ENCODE assay signal across 9 cellular contexts in genomic region chr19:45717131-45717982, GRCh38. TPM values are rescaled to one million over a fixed set of nuclear protein-coding genes. Genes with fewer than 3 reads are reported as not detected.
DNase-seq lines count a peak whose midpoint lies in the region; ATAC-seq and TF ChIP-seq lines count a peak whose summit lies in the region.
"Had no signal": no experiment of that assay in that cellular context is flagged by ENCODE, and none has a peak within 500 bp of the region (broad histone marks: within the 10 kb centered on the region; RNA-seq: fewer than 3 reads in every experiment).

No MANE protein-coding gene starts in this region.

- peaks cover 2% of the 10 kb centered on the region for H3K27me3 Mint-ChIP-seq in activated CD4-positive, alpha-beta T cell treated with anti-CD3 and anti-CD28 coated beads, Interleukin-2, amount 10 ng/mL, durations not matched to agents 24 days and 14 days

- H3K27me3 ChIP-seq in BJ (ENCODE audit: control insufficient read depth, insufficient read depth, low read length) (no peaks in the 10 kb centered on the region), colonic mucosa (no peaks in the 10 kb centered on the region)

- POLR2A ChIA-PET in BJ (lab: Charles Lee), result interaction anchor here (0.6 to 1.0 kb wide), 5 partner anchors 52 to 1411 kb away, joined by 3 to 10 read pairs (median 5); partner anchors contain the start of gene SIX5

- CTCF ChIA-PET in BJ (lab: Yijun Ruan, JAX), result interaction anchor here (0.6 to 2.7 kb wide), 10 partner anchors 11 to 290 kb away, joined by 3 to 25 read pairs (median 6); partner anchors contain the start of gene QPCTL

- ATAC-seq in GM19324 (IDR thresholded peaks at IDR 0.05; ENCODE audit: low FRiP score, unreplicated experiment) (peak; percentile 94), HG03460 (IDR thresholded peaks at IDR 0.05; ENCODE audit: unreplicated experiment) (peak; percentile 91)

- TF ChIP-seq CTCF in BJ (IDR thresholded peaks at IDR 0.05; ENCODE audit: insufficient read depth, low read depth, low read length) (peak; percentile 49), colonic mucosa (IDR thresholded peaks at IDR 0.05) (no peak)

- H3K36me3 ChIP-seq in BJ (ENCODE audit: control insufficient read depth, insufficient read depth, low read length) (peaks cover 3% of the 10 kb centered on the region), colonic mucosa (no peaks in the 10 kb centered on the region)

- H3K4me3 Mint-ChIP-seq in activated CD4-positive, alpha-beta T cell treated with anti-CD3 and anti-CD28 coated beads, Interleukin-2, amount 10 ng/mL, durations not matched to agents 24 days and 14 days, result peak overlapping the region; percentile 88

- peak overlapping the region; percentile 97 for H3K27ac Mint-ChIP-seq in activated CD4-positive, alpha-beta T cell treated with anti-CD3 and anti-CD28 coated beads, Interleukin-2, amount 10 ng/mL, durations not matched to agents 24 days and 14 days

- no peaks in the 10 kb centered on the region for H3K9me3 ChIP-seq in colonic mucosa

- intact Hi-C loops in activated CD4-positive, alpha-beta T cell treated with anti-CD3 and anti-CD28 coated beads, Interleukin-2, amount 10 ng/mL, durations not matched to agents 24 days and 14 days (cut with micrococcal nuclease), result loop anchor here (1.0 kb wide), 5 partner anchors 13 to 169 kb away; partner anchors contain the start of genes FBXO46, IRF2BP1, OPA3 and QPCTL
- intact Hi-C loops in colonic mucosa (cut with DNase I), result loop anchor here (5.0 kb wide), 1 partner anchor 50 kb away; the partner anchor contains the start of gene SIX5

- H3K4me3 ChIP-seq in BJ (ENCODE audit: low read depth, low read length) (peak overlapping the region; percentile 48), colonic mucosa (peak overlapping the region; percentile 46)

- H3K9me3 Mint-ChIP-seq in activated CD4-positive, alpha-beta T cell treated with anti-CD3 and anti-CD28 coated beads, Interleukin-2, amount 10 ng/mL, durations not matched to agents 24 days and 14 days, result no peaks in the 10 kb centered on the region

- peak overlapping the region; percentile 77 to 98 for H3K9ac ChIP-seq in colonic mucosa (ENCODE audit: low read depth in 2 of 2, low read length in 2 of 2)

- peaks cover 33% of the 10 kb centered on the region for H3K4me1 Mint-ChIP-seq in activated CD4-positive, alpha-beta T cell treated with anti-CD3 and anti-CD28 coated beads, Interleukin-2, amount 10 ng/mL, durations not matched to agents 24 days and 14 days

- no peaks in the 10 kb centered on the region for H3K4me1 ChIP-seq in colonic mucosa

- H3K36me3 Mint-ChIP-seq in activated CD4-positive, alpha-beta T cell treated with anti-CD3 and anti-CD28 coated beads, Interleukin-2, amount 10 ng/mL, durations not matched to agents 24 days and 14 days (ENCODE audit: low read depth), result peaks cover 41% of the 10 kb centered on the region

- DNase-seq in BJ (ENCODE audit: low read depth) (peak; percentile 94), NCI-H526 (lab: John Stamatoyannopoulos, UW) (peak; percentile 98 to 99), colonic mucosa (peak; percentile 99), kidney tubule cell (ENCODE audit: low spot score) (peak; percentile 99)
- DNase-seq in activated CD4-positive, alpha-beta T cell treated with anti-CD3 and anti-CD28 coated beads, Interleukin-2, amount 10 ng/mL, durations not matched to agents 24 days and 14 days, result peak; percentile 99
- DNase-seq in stimulated activated CD4-positive, alpha-beta T cell treated with anti-CD3 and anti-CD28 coated beads, Interleukin-1b, Interleukin-23, amount 100 ng/mL, for 1 hour (ENCODE audit: low read depth in 2 of 2), result peak; percentile 83 to 95

- H3K27ac ChIP-seq in colonic mucosa, result peak overlapping the region; percentile 71

RNA-seq across cellular contexts. Expression of gene FBXO46, which starts 13.3 kb away (rescaled TPM):
- polyA plus RNA-seq in BJ (2011; rRNA removed), result 2.0 and 2.3 TPM in 2 replicates
- 1.0 and 2.4 TPM in 2 replicates for polyA minus RNA-seq in BJ (2011; rRNA and poly(A)+ RNA removed)
- 34.2 and 34.7 TPM in 2 replicates for total RNA-seq in activated CD4-positive, alpha-beta T cell treated with anti-CD3 and anti-CD28 coated beads, Interleukin-2, amount 10 ng/mL, durations not matched to agents 24 days and 14 days
- 10 to 100 TPM; 28.3 to 28.8 TPM for total RNA-seq in colonic mucosa

RNA-seq across cellular contexts. Expression of gene MEIOSIN, which starts 15.9 kb away (rescaled TPM):
- polyA plus RNA-seq in BJ (2011; rRNA removed), result not detected in 2 replicates
- not detected in 2 replicates for polyA minus RNA-seq in BJ (2011; rRNA and poly(A)+ RNA removed)
- not detected in 2 replicates for total RNA-seq in activated CD4-positive, alpha-beta T cell treated with anti-CD3 and anti-CD28 coated beads, Interleukin-2, amount 10 ng/mL, durations not matched to agents 24 days and 14 days
- total RNA-seq in colonic mucosa, result not detected
- total RNA-seq: subcutaneous adipose tissue had no signal

RNA-seq across cellular contexts. Expression of gene QPCTL, which starts 24.9 kb away (rescaled TPM):
- 12.6 and 16.8 TPM in 2 replicates for polyA plus RNA-seq in BJ (2011; rRNA removed)
- 12.7 and 16.2 TPM in 2 replicates for polyA minus RNA-seq in BJ (2011; rRNA and poly(A)+ RNA removed)
- total RNA-seq in activated CD4-positive, alpha-beta T cell treated with anti-CD3 and anti-CD28 coated beads, Interleukin-2, amount 10 ng/mL, durations not matched to agents 24 days and 14 days, result 16.7 and 20.9 TPM in 2 replicates
- total RNA-seq in colonic mucosa, result 10 to 100 TPM; 10.7 to 11.2 TPM

RNA-seq across cellular contexts. Expression of gene SNRPD2, which starts 25.6 kb away (rescaled TPM):
- 518 and 777 TPM in 2 replicates for polyA plus RNA-seq in BJ (2011; rRNA removed)
- 49.9 and 112 TPM in 2 replicates for polyA minus RNA-seq in BJ (2011; rRNA and poly(A)+ RNA removed)
- 810 and 849 TPM in 2 replicates for total RNA-seq in activated CD4-positive, alpha-beta T cell treated with anti-CD3 and anti-CD28 coated beads, Interleukin-2, amount 10 ng/mL, durations not matched to agents 24 days and 14 days
- 100 to 1,000 TPM; 269 to 484 TPM for total RNA-seq in colonic mucosa

RNA-seq across cellular contexts. Expression of gene GIPR, which starts 49.3 kb away (rescaled TPM):
- 0.54 and 1.1 TPM in 2 replicates for polyA plus RNA-seq in BJ (2011; rRNA removed)
- polyA minus RNA-seq in BJ (2011; rRNA and poly(A)+ RNA removed), result 1.5 and 1.8 TPM in 2 replicates
- 4.2 and 5.8 TPM in 2 replicates for total RNA-seq in activated CD4-positive, alpha-beta T cell treated with anti-CD3 and anti-CD28 coated beads, Interleukin-2, amount 10 ng/mL, durations not matched to agents 24 days and 14 days
- total RNA-seq in colonic mucosa, result 1 to 10 TPM; 8.3 to 9.5 TPM

Comparison
In these comparisons a context has a peak if more than half of its experiments do, and no peak if none do; other contexts are left out.
1. Peak in every context shown above with its lines: DNase-seq, ATAC-seq, H3K4me3 ChIP-seq and H3K27ac ChIP-seq.